ENCODE assay signal across 11 cellular contexts in the genomic region with DNA sequence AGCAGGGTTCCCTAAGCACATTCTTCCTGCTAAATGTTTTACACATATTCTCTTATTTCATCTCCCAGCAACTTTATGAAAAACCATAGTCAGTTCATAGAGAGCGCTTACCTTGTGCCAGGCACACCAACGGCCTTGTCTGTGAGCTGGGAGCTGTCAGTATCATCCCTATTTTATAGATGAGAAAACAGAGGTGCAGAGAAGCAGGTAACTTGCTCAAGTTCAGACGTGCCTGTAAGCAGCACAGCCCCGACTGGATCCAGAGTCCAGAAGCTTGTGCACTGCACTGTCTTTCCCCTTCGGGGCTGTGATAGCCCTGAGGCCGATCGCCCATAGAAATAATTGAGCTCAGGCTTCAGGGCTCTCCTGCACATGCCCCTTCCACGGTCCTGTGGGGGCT. TPM values are rescaled to one million over a fixed set of nuclear protein-coding genes. Genes with fewer than 3 reads are reported as not detected.
"Had no signal": no experiment of that assay in that cellular context is flagged by ENCODE, and none has a peak within 500 bp of the region (broad histone marks: within the 10 kb centered on the region; RNA-seq: fewer than 3 reads in every experiment).

No MANE protein-coding gene starts in this region.

- H3K4me1 ChIP-seq: HAP-1 had no signal

- H3K27ac ChIP-seq: GM23248, HL-60 had no signal

- DNase-seq: GM23248, GOT3, HFFc6, IMR-90, KG1 had no signal

- H2AFZ ChIP-seq: GM23248 had no signal

- H3K4me3 ChIP-seq: GM23248, HAP-1, K562 had no signal

- H3K36me3 ChIP-seq: HAP-1 had no signal

- H3K9me3 ChIP-seq: HAP-1 had no signal

- ATAC-seq: HCT116, K562 had no signal

- FAIRE-seq: K562 had no signal

- H3K9ac ChIP-seq: GM23248 had no signal

RNA-seq across cellular contexts. Expression of a gene that starts 6.2 kb away (rescaled TPM):
- total RNA-seq: GM23248, H7, HFFc6, HT1080, IMR-90, K562 had no signal
- polyA plus RNA-seq: GM23248, IMR-90, K562 had no signal
